ENCODE assay signal across 9 cellular contexts in genomic region chr21:45041351-45041805, GRCh38. TPM values are rescaled to one million over a fixed set of nuclear protein-coding genes. Genes with fewer than 3 reads are reported as not detected.
DNase-seq lines count a peak whose midpoint lies in the region; TF ChIP-seq lines count a peak whose summit lies in the region.
"Had no signal": no experiment of that assay in that cellular context is flagged by ENCODE, and none has a peak within 500 bp of the region (broad histone marks: within the 10 kb centered on the region; RNA-seq: fewer than 3 reads in every experiment).

No MANE protein-coding gene starts in this region.

- no peak overlapping the region for H3K14ac ChIP-seq in mesenchymal stem cell (ENCODE audit: low read length in 2 of 2)

- H3K18ac ChIP-seq in mesenchymal stem cell (ENCODE audit: low read depth in 1 of 2, low read length in 2 of 2), result peak overlapping the region in 1 of 2 experiments; percentile 37

- H2BK15ac ChIP-seq in mesenchymal stem cell (ENCODE audit: low read depth, poor library complexity, severe bottlenecking), result no peak overlapping the region

- no peaks in the 10 kb centered on the region for H3K36me3 ChIP-seq in mesenchymal stem cell (ENCODE audit: control insufficient read depth in 1 of 2, insufficient read depth in 2 of 2, low read depth in 1 of 2, low read length in 2 of 2)
- no peaks in the 10 kb centered on the region for H3K36me3 ChIP-seq in uterus
- H3K36me3 ChIP-seq: cardiac muscle cell had no signal

- peak; percentile 84 for DNase-seq in NB4 (ENCODE audit: low read depth)
- DNase-seq in epidermal melanocyte (ENCODE audit: insufficient read length, low spot score), result peak; percentile 63
- peak; percentile 86 for DNase-seq in mesenchymal stem cell
- peak; percentile 87 to 88 for DNase-seq in uterus
- DNase-seq in activated CD8-positive, alpha-beta memory T cell treated with anti-CD3 and anti-CD28 coated beads, Interleukin-2, amount 50 U/mL, for 48 hours, result no peak
- no peak for DNase-seq in NCI-H2107 (lab: John Stamatoyannopoulos, UW)
- DNase-seq in caudate nucleus (lab: John Stamatoyannopoulos, UW), result no peak
- DNase-seq in DMS114 treated with DMSO at 0.1 percent for 48 hours (lab: John Stamatoyannopoulos, UW; ENCODE audit: unreplicated experiment), result no peak

- H3K9me3 ChIP-seq in mesenchymal stem cell (ENCODE audit: control insufficient read depth, low read length) (peaks cover 23% of the 10 kb centered on the region), uterus (no peaks in the 10 kb centered on the region)

- H2BK12ac ChIP-seq in mesenchymal stem cell (ENCODE audit: low read length in 2 of 2), result peak overlapping the region in 1 of 2 experiments; percentile 64

- H3K27me3 ChIP-seq in mesenchymal stem cell (ENCODE audit: control insufficient read depth in 1 of 2, insufficient read depth in 1 of 2, low read length in 2 of 2), result peaks cover 0 to 29% of the 10 kb centered on the region in 2 experiments
- H3K27me3 ChIP-seq in uterus, result no peaks in the 10 kb centered on the region
- H3K27me3 ChIP-seq: cardiac muscle cell had no signal

- no peak overlapping the region for H3K23ac ChIP-seq in mesenchymal stem cell (ENCODE audit: low read length in 2 of 2)

- intact Hi-C loops in uterus (cut with DNase I; ENCODE audit: low total_unique reads), result no loop called here

- H2AK5ac ChIP-seq in mesenchymal stem cell (ENCODE audit: low read length, severe bottlenecking), result no peak overlapping the region

- H3K4me2 ChIP-seq in mesenchymal stem cell (ENCODE audit: low read length, poor library complexity, severe bottlenecking), result peak overlapping the region; percentile 43

- H3K27ac ChIP-seq in mesenchymal stem cell (ENCODE audit: low read length, poor library complexity, severe bottlenecking) (no peak overlapping the region), uterus (peak overlapping the region; percentile 49 to 71), caudate nucleus (ENCODE audit: low read depth, low read length) (no peak overlapping the region)
- H3K27ac ChIP-seq: cardiac muscle cell had no signal

- no peak overlapping the region for H2BK5ac ChIP-seq in mesenchymal stem cell (ENCODE audit: low read depth, low read length, poor library complexity, severe bottlenecking)

- H4K91ac ChIP-seq in mesenchymal stem cell (ENCODE audit: low read length), result no peak overlapping the region

- TF ChIP-seq POLR2A in NB4 (IDR thresholded peaks at IDR 0.05; ENCODE audit: extremely low read depth, insufficient read length), result no peak
- peak in 1 of 2 donors; percentile 37 for TF ChIP-seq POLR2A in uterus (IDR thresholded peaks at IDR 0.05)

- peak overlapping the region; percentile 0 for H2BK120ac ChIP-seq in mesenchymal stem cell (ENCODE audit: low read depth, low read length)

- H2AFZ ChIP-seq in mesenchymal stem cell (ENCODE audit: low read depth, low read length), result no peak overlapping the region

- H4K8ac ChIP-seq in mesenchymal stem cell (ENCODE audit: low read length), result peak overlapping the region; percentile 3

- peak overlapping the region; percentile 67 for H3K9ac ChIP-seq in mesenchymal stem cell (ENCODE audit: low read length)

- no peak for TF ChIP-seq CTCF in NB4 (IDR thresholded peaks at IDR 0.05; ENCODE audit: low read depth, low read length)
- TF ChIP-seq CTCF in uterus (IDR thresholded peaks at IDR 0.05), result no peak

- H3K4me1 ChIP-seq in mesenchymal stem cell (ENCODE audit: control insufficient read depth, insufficient read depth, low read depth, low read length) (peaks cover 8% of the 10 kb centered on the region), uterus (peaks cover 0 to 4% of the 10 kb centered on the region in 2 donors)

- H3K4me3 ChIP-seq in NB4 (ENCODE audit: low read depth, low read length) (no peak overlapping the region), mesenchymal stem cell (ENCODE audit: insufficient read depth in 1 of 2, low read depth in 1 of 2, low read length in 2 of 2) (peak overlapping the region in 1 of 2 experiments; percentile 67), uterus (peak overlapping the region in 1 of 2 donors; percentile 24)
- H3K4me3 ChIP-seq: cardiac muscle cell had no signal

- no peak overlapping the region for H3K4ac ChIP-seq in mesenchymal stem cell (ENCODE audit: low read depth in 1 of 2, low read length in 2 of 2)

- no peaks in the 10 kb centered on the region for H3K79me1 ChIP-seq in mesenchymal stem cell (replicated peaks; ENCODE audit: low read length, poor library complexity, severe bottlenecking)

- 61% methylated on average over 13 of the region's 16 CpGs for WGBS in mesenchymal stem cell

RNA-seq across cellular contexts. Expression of gene ADARB1, which starts 33.0 kb away (rescaled TPM):
- 4.7 TPM for polyA plus RNA-seq in mesenchymal stem cell (2013, experiment 1 of 2)
- 5.0 TPM for polyA plus RNA-seq in mesenchymal stem cell (2013, experiment 2 of 2)
- 10 to 100 TPM; 21.8 to 69.6 (median 43.3) TPM for total RNA-seq in uterus

Comparison
In these comparisons a context has a peak if more than half of its experiments do, and no peak if none do; other contexts are left out.
1. DNase-seq: peak in NB4 (single experiment), epidermal melanocyte (single experiment), mesenchymal stem cell (single experiment) and uterus (2 of 2); none in activated CD8-positive, alpha-beta memory T cell treated with anti-CD3 and anti-CD28 coated beads, Interleukin-2, amount 50 U/mL, for 48 hours (single experiment), NCI-H2107 (single experiment), caudate nucleus (0 of 61) and DMS114 treated with DMSO at 0.1 percent for 48 hours (single experiment).
2. H3K27ac ChIP-seq: peak in uterus (2 of 2); none in mesenchymal stem cell (single experiment) and caudate nucleus (single experiment).